ENCODE assay signal across 10 cellular contexts in the genomic region with DNA sequence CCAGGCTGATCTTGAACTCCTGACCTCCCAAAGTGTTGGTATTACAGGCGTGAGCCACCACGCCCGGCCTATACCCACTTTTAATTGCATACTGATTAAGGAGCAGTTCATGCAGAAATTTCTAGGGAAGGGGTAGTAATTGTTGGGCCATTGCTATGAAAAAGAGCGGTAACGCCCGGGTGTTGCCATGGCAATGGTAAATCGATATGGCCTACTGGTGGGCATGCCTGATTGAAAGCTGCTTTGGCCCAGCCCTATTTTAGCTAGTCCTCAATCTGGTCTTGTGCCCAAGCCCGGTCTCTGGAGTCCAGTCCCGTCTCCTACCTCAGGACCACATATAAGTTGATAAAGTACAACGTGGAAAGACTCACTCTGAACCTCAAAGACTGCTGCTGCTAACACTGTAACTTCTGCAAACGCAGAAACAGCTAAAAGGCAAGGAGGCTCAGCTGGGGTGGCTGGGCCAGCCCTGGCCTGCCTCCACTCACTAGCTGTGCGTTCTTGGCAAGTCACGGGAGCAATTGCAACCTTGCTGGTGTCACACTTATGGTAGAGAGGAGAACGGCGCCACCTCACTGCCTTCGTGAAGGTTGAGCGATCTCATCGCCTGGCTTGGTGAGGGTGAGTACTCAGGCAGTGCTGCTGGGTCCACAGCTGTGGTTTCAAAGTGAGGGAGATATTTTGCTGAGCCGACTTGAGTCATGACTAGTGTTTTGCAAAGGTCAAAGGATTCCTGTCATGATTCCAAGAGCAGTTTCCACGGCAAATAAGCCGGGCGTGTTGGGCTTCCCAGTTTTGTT. TPM values are rescaled to one million over a fixed set of nuclear protein-coding genes. Genes with fewer than 3 reads are reported as not detected.
A peak's percentile ranks its signal among the peaks of the same experiment; 100 is the strongest.
DNase-seq lines count a peak whose midpoint lies in the region; ATAC-seq and TF ChIP-seq lines count a peak whose summit lies in the region.
"Had no signal": no experiment of that assay in that cellular context is flagged by ENCODE, and none has a peak within 500 bp of the region (broad histone marks: within the 10 kb centered on the region; RNA-seq: fewer than 3 reads in every experiment).

No MANE protein-coding gene starts in this region.

- no peaks in the 10 kb centered on the region for H3K36me3 Mint-ChIP-seq in activated naive CD8-positive, alpha-beta T cell treated with anti-CD3 and anti-CD28 coated beads, Interleukin-2, amount 50 U/mL, for 24 hours (ENCODE audit: low read depth)

- no peak overlapping the region for H3K27ac Mint-ChIP-seq in activated naive CD8-positive, alpha-beta T cell treated with anti-CD3 and anti-CD28 coated beads, Interleukin-2, amount 50 U/mL, for 24 hours
- H3K27ac Mint-ChIP-seq: T-helper 1 cell treated with Interleukin-12 subunit alpha and Interleukin-12 subunit beta and Interleukin-4 antibody, amounts not matched to agents 30 μg/mL and 1 μg/mL, for 36 hours had no signal

- 57 to 62% methylated on average over 19 to 22 of the region's 22 CpGs for WGBS in body of pancreas, 2 donors

- no peak overlapping the region for H2AFZ ChIP-seq in ACC112 (ENCODE audit: low read length, unreplicated experiment)

- no peaks in the 10 kb centered on the region for H3K9me3 Mint-ChIP-seq in activated naive CD8-positive, alpha-beta T cell treated with anti-CD3 and anti-CD28 coated beads, Interleukin-2, amount 50 U/mL, for 24 hours
- H3K9me3 Mint-ChIP-seq: T-helper 1 cell treated with Interleukin-12 subunit alpha and Interleukin-12 subunit beta and Interleukin-4 antibody, amounts not matched to agents 30 μg/mL and 1 μg/mL, for 36 hours had no signal

- H3K27ac ChIP-seq in ACC112 (ENCODE audit: low read depth, low read length): peak overlapping the region; percentile 7; the same call in 1 of the 2 replicates
- peak overlapping the region in 2 of 4 donors; percentile 23 to 41 for H3K27ac ChIP-seq in body of pancreas
- no peak overlapping the region for H3K27ac ChIP-seq in left lung

- no peak overlapping the region for H3K4me3 ChIP-seq in ACC112 (ENCODE audit: low read depth, low read length)
- no peak overlapping the region for H3K4me3 ChIP-seq in LNCaP clone FGC (ENCODE audit: low read depth, low read length)
- no peak overlapping the region for H3K4me3 ChIP-seq in body of pancreas
- H3K4me3 ChIP-seq in left lung: no peak overlapping the region

- intact Hi-C loops in body of pancreas (cut with DNase I): no loop called here
- intact Hi-C loops in left lung (cut with DNase I): no loop called here

- DNase-seq in LNCaP clone FGC (ENCODE audit: low read depth) (peak; percentile 50), body of pancreas (peak; percentile 50 to 70 (median 62)), left lung (peak in 1 of 2 donors; percentile 48), SW 1271 (lab: John Stamatoyannopoulos, UW) (no peak)
- no peak for DNase-seq in activated T-cell treated with anti-CD3 and anti-CD28 coated beads, Interleukin-2, amount 50 U/mL, for 1 hour
- DNase-seq in activated naive CD8-positive, alpha-beta T cell treated with anti-CD3 and anti-CD28 coated beads, Interleukin-2, amount 50 U/mL, for 24 hours: no peak
- no peak for DNase-seq in activated naive CD4-positive, alpha-beta T cell (lab: John Stamatoyannopoulos, UW)
- DNase-seq: DMS153 had no signal

- peaks cover 4% of the 10 kb centered on the region for H3K27me3 Mint-ChIP-seq in activated naive CD8-positive, alpha-beta T cell treated with anti-CD3 and anti-CD28 coated beads, Interleukin-2, amount 50 U/mL, for 24 hours

- no peaks in the 10 kb centered on the region for H3K79me2 ChIP-seq in ACC112 (ENCODE audit: control insufficient read depth, insufficient read depth, low read length, unreplicated experiment)

- peaks cover 6% of the 10 kb centered on the region for H3K4me1 ChIP-seq in ACC112 (ENCODE audit: control insufficient read depth, insufficient read depth, low read length, unreplicated experiment)
- H3K4me1 ChIP-seq in body of pancreas: peaks cover 10% of the 10 kb centered on the region
- H3K4me1 ChIP-seq in left lung: no peaks in the 10 kb centered on the region

- no peak for TF ChIP-seq CTCF in LNCaP clone FGC (IDR thresholded peaks at IDR 0.05; ENCODE audit: control insufficient read depth, extremely low read depth, insufficient read depth)
- peak in 1 of 7 experiments; percentile 5 for TF ChIP-seq CTCF in body of pancreas (IDR thresholded peaks at IDR 0.05)
- no peak for TF ChIP-seq CTCF in left lung (IDR thresholded peaks at IDR 0.05)

- ATAC-seq in body of pancreas: peak; percentile 76
- ATAC-seq in left lung: peak; percentile 63
- no peak for ATAC-seq in activated naive CD8-positive, alpha-beta T cell treated with anti-CD3 and anti-CD28 coated beads, Interleukin-2, amount 50 U/mL, for 24 hours

- H3K27me3 ChIP-seq in ACC112 (ENCODE audit: insufficient read depth, low read length) (no peaks in the 10 kb centered on the region), body of pancreas (no peaks in the 10 kb centered on the region), left lung (peaks cover 0 to 12% of the 10 kb centered on the region in 2 donors)

- no peak overlapping the region for H3K4me3 Mint-ChIP-seq in activated naive CD8-positive, alpha-beta T cell treated with anti-CD3 and anti-CD28 coated beads, Interleukin-2, amount 50 U/mL, for 24 hours
- H3K4me3 Mint-ChIP-seq: T-helper 1 cell treated with Interleukin-12 subunit alpha and Interleukin-12 subunit beta and Interleukin-4 antibody, amounts not matched to agents 30 μg/mL and 1 μg/mL, for 36 hours had no signal

- no peaks in the 10 kb centered on the region for H3K4me1 Mint-ChIP-seq in activated naive CD8-positive, alpha-beta T cell treated with anti-CD3 and anti-CD28 coated beads, Interleukin-2, amount 50 U/mL, for 24 hours

- no peak for TF ChIP-seq POLR2A in body of pancreas (IDR thresholded peaks at IDR 0.05)

- H3K9me3 ChIP-seq in body of pancreas (no peaks in the 10 kb centered on the region), left lung (no peaks in the 10 kb centered on the region)

- no peaks in the 10 kb centered on the region for H3K36me3 ChIP-seq in ACC112 (ENCODE audit: insufficient read depth, low read length)
- no peaks in the 10 kb centered on the region for H3K36me3 ChIP-seq in body of pancreas (replicated peaks in 1 of 2; ENCODE audit: insufficient read depth in 1 of 2, low read depth in 2 of 2)
- H3K36me3 ChIP-seq in left lung: no peaks in the 10 kb centered on the region

RNA-seq across cellular contexts. Expression of a gene that starts 57.0 kb away (rescaled TPM):
- total RNA-seq in body of pancreas (10 to 100 TPM in 1 of 2 donors, 1 to 10 TPM in 1; 6.6 to 10.6 TPM), left lung (10 to 100 TPM; 20.1 to 33.9 TPM)

Comparison
In these comparisons a context has a peak if more than half of its experiments do, and no peak if none do; other contexts are left out.
1. DNase-seq: peak in LNCaP clone FGC (single experiment) and body of pancreas (4 of 4); none in SW 1271 (0 of 2), activated T-cell treated with anti-CD3 and anti-CD28 coated beads, Interleukin-2, amount 50 U/mL, for 1 hour (single experiment), activated naive CD8-positive, alpha-beta T cell treated with anti-CD3 and anti-CD28 coated beads, Interleukin-2, amount 50 U/mL, for 24 hours (single experiment) and activated naive CD4-positive, alpha-beta T cell (0 of 4).